1 cellular context compared by ENCODE assay signal in genomic region chr1:200314085-200314750, GRCh38.
TF ChIP-seq lines count a peak whose summit lies in the region.

No MANE protein-coding gene starts in this region.

TF ChIP-seq in SK-N-SH treated with all-trans-retinoic acid at 6 μM for 48 hours, 23 proteins besides CTCF, POLR2A, EP300 and RAD21 (continued from another document):
- TF ChIP-seq TSHZ2 (CRISPR knock-in tag; IDR thresholded peaks at IDR 0.05) (no peak), ZC3H10 (CRISPR knock-in tag; IDR thresholded peaks at IDR 0.05) (no peak), BACH2 (CRISPR knock-in tag; IDR thresholded peaks at IDR 0.05; ENCODE audit: borderline replicate concordance) (no peak)
- TF ChIP-seq, protein P1, sequence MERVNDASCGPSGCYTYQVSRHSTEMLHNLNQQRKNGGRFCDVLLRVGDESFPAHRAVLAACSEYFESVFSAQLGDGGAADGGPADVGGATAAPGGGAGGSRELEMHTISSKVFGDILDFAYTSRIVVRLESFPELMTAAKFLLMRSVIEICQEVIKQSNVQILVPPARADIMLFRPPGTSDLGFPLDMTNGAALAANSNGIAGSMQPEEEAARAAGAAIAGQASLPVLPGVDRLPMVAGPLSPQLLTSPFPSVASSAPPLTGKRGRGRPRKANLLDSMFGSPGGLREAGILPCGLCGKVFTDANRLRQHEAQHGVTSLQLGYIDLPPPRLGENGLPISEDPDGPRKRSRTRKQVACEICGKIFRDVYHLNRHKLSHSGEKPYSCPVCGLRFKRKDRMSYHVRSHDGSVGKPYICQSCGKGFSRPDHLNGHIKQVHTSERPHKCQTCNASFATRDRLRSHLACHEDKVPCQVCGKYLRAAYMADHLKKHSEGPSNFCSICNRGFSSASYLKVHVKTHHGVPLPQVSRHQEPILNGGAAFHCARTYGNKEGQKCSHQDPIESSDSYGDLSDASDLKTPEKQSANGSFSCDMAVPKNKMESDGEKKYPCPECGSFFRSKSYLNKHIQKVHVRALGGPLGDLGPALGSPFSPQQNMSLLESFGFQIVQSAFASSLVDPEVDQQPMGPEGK (CRISPR knock-in tag; IDR thresholded peaks at IDR 0.05; ENCODE audit: borderline replicate concordance): no peak
